Comparison of ENCODE assay signal across 9 cellular contexts in genomic region chr12:53843545-53843944, GRCh38.
"Had no signal": no experiment of that assay in that cellular context is flagged by ENCODE, and none has a peak within 500 bp of the region (broad histone marks: within the 10 kb centered on the region; RNA-seq: fewer than 3 reads in every experiment).

No MANE protein-coding gene starts in this region.

- H2AFZ ChIP-seq: GM23338 had no signal

- H3K36me3 ChIP-seq: HAP-1 had no signal

- DNase-seq: H7, HFFc6, KBM-7 had no signal

- H3K9me3 Mint-ChIP-seq: GM23338, IgD-negative memory B cell had no signal

- H3K4me3 ChIP-seq: GM23338, HAP-1 had no signal

- H3K27ac Mint-ChIP-seq: GM23338, HFFc6, IgD-negative memory B cell had no signal

- FAIRE-seq: HepG2 had no signal

- ATAC-seq: GM23338, HCT116, HepG2 had no signal

- H3K4me1 Mint-ChIP-seq: IgD-negative memory B cell had no signal

- H3K4me2 ChIP-seq: GM23338 had no signal

- H3K27ac ChIP-seq: HL-60 had no signal

- H3K4me3 Mint-ChIP-seq: GM23338, HFFc6, IgD-negative memory B cell had no signal

- H3K9me3 ChIP-seq: HAP-1 had no signal
